Comparison of ENCODE assay signal across 8 cellular contexts in genomic region chr15:66851226-66852063, GRCh38.
DNase-seq lines count a peak whose midpoint lies in the region; ATAC-seq, FAIRE-seq and TF ChIP-seq lines count a peak whose summit lies in the region.

No MANE protein-coding gene starts in this region.

- ATAC-seq in HG03432 (IDR thresholded peaks at IDR 0.05; ENCODE audit: unreplicated experiment): peak; percentile 82
- peak; percentile 99 for ATAC-seq in activated CD8-positive, alpha-beta memory T cell treated with anti-CD3 and anti-CD28 coated beads, Interleukin-2, amount 10 ng/mL, durations not matched to agents 7 days and 5 days
- ATAC-seq in HG03565 (IDR thresholded peaks at IDR 0.05; ENCODE audit: unreplicated experiment): no peak

- no peak overlapping the region for H3K4me2 ChIP-seq in endothelial cell of umbilical vein (ENCODE audit: insufficient read depth, low read length)

- H3K27me3 ChIP-seq in NT2/D1 (ENCODE audit: insufficient read depth, insufficient read length): peaks cover 19% of the 10 kb centered on the region
- H3K27me3 ChIP-seq in endothelial cell of umbilical vein (ENCODE audit: control insufficient read depth in 2 of 2, insufficient read depth in 2 of 2, low read length in 2 of 2): no peaks in the 10 kb centered on the region
- no peaks in the 10 kb centered on the region for H3K27me3 ChIP-seq in mucosa of rectum (ENCODE audit: control insufficient read depth in 2 of 2, insufficient read depth in 2 of 2, low read length in 2 of 2)

- H3K4me3 ChIP-seq in NT2/D1 (ENCODE audit: insufficient read length, low read depth) (no peak overlapping the region), endothelial cell of umbilical vein (replicated peaks in 1 of 3; ENCODE audit: insufficient read depth in 1 of 3, low read depth in 1 of 3, low read length in 3 of 3) (no peak overlapping the region), mucosa of rectum (ENCODE audit: low read length in 2 of 2) (peak overlapping the region in 1 of 2 donors; percentile 52)

- peak; percentile 81 for FAIRE-seq in endothelial cell of umbilical vein (lab: Jason Lieb, UNC)

- TF ChIP-seq CTCF in GM10248 (IDR thresholded peaks at IDR 0.05; ENCODE audit: control extremely low read depth, extremely low read depth, low read depth, missing control alignments): peak; percentile 92
- TF ChIP-seq CTCF in endothelial cell of umbilical vein (IDR thresholded peaks at IDR 0.05; ENCODE audit: extremely low read depth in 1 of 2, insufficient read depth in 1 of 2, low read depth in 1 of 2, low read length in 2 of 2): peak; percentile 91 to 99

- no peak overlapping the region for H3K4me3 Mint-ChIP-seq in activated CD8-positive, alpha-beta memory T cell treated with anti-CD3 and anti-CD28 coated beads, Interleukin-2, amount 10 ng/mL, durations not matched to agents 7 days and 5 days

- H4K20me1 ChIP-seq in endothelial cell of umbilical vein (replicated peaks; ENCODE audit: control insufficient read depth, extremely low read depth, insufficient read depth, low read length): no peaks in the 10 kb centered on the region

- POLR2A ChIA-PET in GM10248 (lab: Yijun Ruan, JAX): no interaction called here
- POLR2A ChIA-PET in endothelial cell of umbilical vein (lab: Charles Lee): interaction anchor here (0.6 to 1.3 kb wide), 3 partner anchors 62 to 264 kb away, joined by 3 to 4 read pairs (median 4); no protein-coding TSS in a partner anchor

- no peak overlapping the region for H3K27ac Mint-ChIP-seq in activated CD8-positive, alpha-beta memory T cell treated with anti-CD3 and anti-CD28 coated beads, Interleukin-2, amount 10 ng/mL, durations not matched to agents 7 days and 5 days

- dilution Hi-C loops in endothelial cell of umbilical vein (cut with MboI; ENCODE audit: extremely low pct_ligation_motif_present, low sequenced_read_pairs): no loop called here

- peak overlapping the region; percentile 44 for H3K9ac ChIP-seq in NT2/D1 (ENCODE audit: insufficient read length, low read depth)
- H3K9ac ChIP-seq in endothelial cell of umbilical vein (replicated peaks; ENCODE audit: extremely low read depth, insufficient read depth, low read length): peak overlapping the region; percentile 3
- no peak overlapping the region for H3K9ac ChIP-seq in mucosa of rectum (ENCODE audit: low read depth in 1 of 2, low read length in 2 of 2)

- peaks cover 18% of the 10 kb centered on the region for H3K4me1 ChIP-seq in NT2/D1 (ENCODE audit: insufficient read depth, insufficient read length)
- peaks cover 14% of the 10 kb centered on the region for H3K4me1 ChIP-seq in endothelial cell of umbilical vein (ENCODE audit: control insufficient read depth, extremely low read depth, insufficient read depth, low read length)
- peaks cover 8 to 29% of the 10 kb centered on the region in 2 donors for H3K4me1 ChIP-seq in mucosa of rectum (ENCODE audit: control insufficient read depth in 2 of 2, insufficient read depth in 2 of 2, low read length in 2 of 2)

- no peaks in the 10 kb centered on the region for H3K9me1 ChIP-seq in endothelial cell of umbilical vein (replicated peaks; ENCODE audit: control insufficient read depth, extremely low read depth, insufficient read depth, low read length)

- no peaks in the 10 kb centered on the region for H3K36me3 Mint-ChIP-seq in activated CD8-positive, alpha-beta memory T cell treated with anti-CD3 and anti-CD28 coated beads, Interleukin-2, amount 10 ng/mL, durations not matched to agents 7 days and 5 days

- no peak overlapping the region for H3K27ac ChIP-seq in endothelial cell of umbilical vein (ENCODE audit: insufficient read depth, low read depth, low read length)
- H3K27ac ChIP-seq in mucosa of rectum (ENCODE audit: low read depth in 2 of 2, low read length in 2 of 2): peak overlapping the region; percentile 16 to 30

- peaks cover 23% of the 10 kb centered on the region for H3K27me3 Mint-ChIP-seq in activated CD8-positive, alpha-beta memory T cell treated with anti-CD3 and anti-CD28 coated beads, Interleukin-2, amount 10 ng/mL, durations not matched to agents 7 days and 5 days

- no TSS peak for BruUV-seq in endothelial cell of umbilical vein (replicated peaks; lab: Mats Ljungman, UMichigan)

- H3K4me1 Mint-ChIP-seq in activated CD8-positive, alpha-beta memory T cell treated with anti-CD3 and anti-CD28 coated beads, Interleukin-2, amount 10 ng/mL, durations not matched to agents 7 days and 5 days: peaks cover 4% of the 10 kb centered on the region

- CTCF ChIA-PET in GM10248 (lab: Yijun Ruan, JAX) (interaction anchor here (0.7 to 4.3 kb wide), 41 partner anchors 10 to 562 kb away, joined by 3 to 47 read pairs (median 4); no protein-coding TSS in a partner anchor), endothelial cell of umbilical vein (lab: Charles Lee) (interaction anchor here (0.7 to 9.7 kb wide), 66 partner anchors 9 to 352 kb away, joined by 3 to 223 read pairs (median 5); partner anchors contain the start of gene SMAD6)
- CTCF ChIA-PET in activated CD8-positive, alpha-beta memory T cell treated with anti-CD3 and anti-CD28 coated beads, Interleukin-2, amount 10 ng/mL, durations not matched to agents 7 days and 5 days (lab: Charles Lee): interaction anchor here (0.6 to 5.4 kb wide), 42 partner anchors 10 to 502 kb away, joined by 3 to 77 read pairs (median 4); no protein-coding TSS in a partner anchor

- peak; percentile 37 for TF ChIP-seq POLR2A in endothelial cell of umbilical vein (IDR thresholded peaks at IDR 0.05; ENCODE audit: low read depth, low read length)

- peak overlapping the region; percentile 60 for H2AFZ ChIP-seq in endothelial cell of umbilical vein (ENCODE audit: low read depth, low read length)

- no peaks in the 10 kb centered on the region for H3K79me2 ChIP-seq in endothelial cell of umbilical vein (ENCODE audit: control insufficient read depth, insufficient read depth, low read length)

- H3K9me3 ChIP-seq in NT2/D1 (ENCODE audit: insufficient read depth, low read length): no peaks in the 10 kb centered on the region
- no peaks in the 10 kb centered on the region for H3K9me3 ChIP-seq in endothelial cell of umbilical vein (replicated peaks; ENCODE audit: control insufficient read depth, insufficient read depth, low read length)
- H3K9me3 ChIP-seq in mucosa of rectum (ENCODE audit: control insufficient read depth in 2 of 2, low read length in 2 of 2): no peaks in the 10 kb centered on the region

- H3K36me3 ChIP-seq in NT2/D1 (ENCODE audit: insufficient read depth, insufficient read length, low read length): no peaks in the 10 kb centered on the region
- no peaks in the 10 kb centered on the region for H3K36me3 ChIP-seq in endothelial cell of umbilical vein (ENCODE audit: control insufficient read depth in 2 of 2, extremely low read depth in 1 of 2, insufficient read depth in 2 of 2, low read length in 2 of 2)
- no peaks in the 10 kb centered on the region for H3K36me3 ChIP-seq in mucosa of rectum (ENCODE audit: control insufficient read depth in 2 of 2, insufficient read depth in 2 of 2, low read length in 2 of 2)

- no peaks in the 10 kb centered on the region for H3K9me3 Mint-ChIP-seq in activated CD8-positive, alpha-beta memory T cell treated with anti-CD3 and anti-CD28 coated beads, Interleukin-2, amount 10 ng/mL, durations not matched to agents 7 days and 5 days (ENCODE audit: low read depth)

- intact Hi-C loops in endothelial cell of umbilical vein (cut with micrococcal nuclease): loop anchor here (1.0 to 5.0 kb wide), 8 partner anchors 9 to 349 kb away; partner anchors contain the start of gene RPL4

- DNase-seq in GM10248 (ENCODE audit: extremely low spot score) (peak; percentile 91), NT2/D1 (ENCODE audit: low read depth, low spot score) (peak; percentile 79), endothelial cell of umbilical vein (ENCODE audit: low read depth, low spot score) (peak; percentile 78)
- peak; percentile 82 for DNase-seq in activated CD8-positive, alpha-beta memory T cell treated with anti-CD3 and anti-CD28 coated beads, Interleukin-2, amount 10 ng/mL, durations not matched to agents 7 days and 5 days
- peak; percentile 58 to 70 for DNase-seq in stimulated activated CD8-positive, alpha-beta memory T cell treated with anti-CD3 and anti-CD28 coated beads, Interleukin-2, amount 100 ng/mL, for 48 hours (ENCODE audit: low read depth in 2 of 2)

TF ChIP-seq in endothelial cell of umbilical vein, 7 proteins besides CTCF, POLR2A, EP300 and RAD21:
- peak; percentile 33 for TF ChIP-seq POLR2AphosphoS5 (IDR thresholded peaks at IDR 0.05; ENCODE audit: insufficient read depth, low read depth, low read length)
- TF ChIP-seq FOS (IDR thresholded peaks at IDR 0.05; ENCODE audit: borderline replicate concordance, insufficient read depth, low read length): no peak

Comparison
In these comparisons a context has a peak if more than half of its experiments do, and no peak if none do; other contexts are left out.
1. H3K9ac ChIP-seq: peak in NT2/D1 (single experiment) and endothelial cell of umbilical vein (single experiment); none in mucosa of rectum (0 of 2).
2. Peak in every context shown above with its lines, with median percentiles within 50 percentile points of each other: DNase-seq.